ENCODE assay signal across 12 cellular contexts in genomic region chrX:41045960-41046567, GRCh38. TPM values are rescaled to one million over a fixed set of nuclear protein-coding genes. Genes with fewer than 3 reads are reported as not detected.
DNase-seq lines count a peak whose midpoint lies in the region; ATAC-seq, FAIRE-seq and TF ChIP-seq lines count a peak whose summit lies in the region.
"Had no signal": no experiment of that assay in that cellular context is flagged by ENCODE, and none has a peak within 500 bp of the region (broad histone marks: within the 10 kb centered on the region; RNA-seq: fewer than 3 reads in every experiment).

No MANE protein-coding gene starts in this region.

- H3K18ac ChIP-seq in IMR-90 (ENCODE audit: low read depth, low read length), result peak overlapping the region; percentile 55; the same call in 1 of the 2 replicates

- H3K4me1 ChIP-seq in A673 (ENCODE audit: insufficient read depth, low read length, poor library complexity, severe bottlenecking) (peaks cover 2% of the 10 kb centered on the region), IMR-90 (ENCODE audit: control insufficient read depth, insufficient read depth, low read length) (peaks cover 3% of the 10 kb centered on the region), HepG2 (ENCODE audit: insufficient read depth, low read length) (peaks cover 29% of the 10 kb centered on the region), esophagus muscularis mucosa (peaks cover 0 to 8% (median 3%) of the 10 kb centered on the region in 4 donors)

- H3K9me3 Mint-ChIP-seq in HFFc6, result no peaks in the 10 kb centered on the region

- H3K27me3 Mint-ChIP-seq in HFFc6 (ENCODE audit: insufficient read depth), result no peaks in the 10 kb centered on the region

- no peak overlapping the region for H3K4me3 Mint-ChIP-seq in HFFc6

- intact Hi-C loops in A673 (cut with micrococcal nuclease; ENCODE audit: unreplicated experiment) (no loop called here), IMR-90 (cut with micrococcal nuclease) (no loop called here), HepG2 (cut with micrococcal nuclease; ENCODE audit: unreplicated experiment) (no loop called here), esophagus muscularis mucosa (cut with DNase I) (no loop called here)

- dilution Hi-C loops in IMR-90 (cut with HindIII; ENCODE audit: low sequenced_read_pairs, unreplicated experiment), result no loop called here

- H3K4me3 ChIP-seq in A673 (ENCODE audit: low read depth, low read length, poor library complexity, severe bottlenecking) (no peak overlapping the region), IMR-90 (ENCODE audit: insufficient read depth, low read depth, low read length) (no peak overlapping the region), HepG2 (replicated peaks in 1 of 3; ENCODE audit: insufficient read depth in 1 of 3, low read depth in 2 of 3, low read length in 3 of 3) (no peak overlapping the region), esophagus muscularis mucosa (no peak overlapping the region)
- H3K4me3 ChIP-seq: tibial nerve had no signal

- H3K36me3 ChIP-seq in A673 (ENCODE audit: insufficient read depth, low read length, poor library complexity, severe bottlenecking) (no peaks in the 10 kb centered on the region), IMR-90 (ENCODE audit: control insufficient read depth, insufficient read depth, low read length) (no peaks in the 10 kb centered on the region), HepG2 (replicated peaks in 1 of 2; ENCODE audit: control insufficient read depth in 1 of 2, insufficient read depth in 2 of 2, low read length in 2 of 2) (no peaks in the 10 kb centered on the region), esophagus muscularis mucosa (no peaks in the 10 kb centered on the region)
- H3K36me3 ChIP-seq: tibial nerve had no signal

- peak overlapping the region; percentile 54 for H2AFZ ChIP-seq in IMR-90 (replicated peaks; ENCODE audit: low read length, poor library complexity)
- no peak overlapping the region for H2AFZ ChIP-seq in HepG2 (ENCODE audit: low read length)

- TF ChIP-seq CTCF in A673 (conservative IDR thresholded peaks at IDR 0.05; ENCODE audit: low read depth, low read length) (no peak), IMR-90 (conservative IDR thresholded peaks at IDR 0.05; ENCODE audit: low read depth, low read length) (no peak), HepG2 (CRISPR knock-in tag; IDR thresholded peaks at IDR 0.05) (no peak), HFFc6 (IDR thresholded peaks at IDR 0.05) (no peak), RWPE1 (conservative IDR thresholded peaks at IDR 0.05; ENCODE audit: low read depth) (no peak), esophagus muscularis mucosa (IDR thresholded peaks at IDR 0.05) (no peak)

- no peak overlapping the region for H3K4ac ChIP-seq in IMR-90 (ENCODE audit: low read depth, low read length)

- H3K27ac Mint-ChIP-seq in HFFc6, result no peak overlapping the region

- no peak overlapping the region for H3K23ac ChIP-seq in IMR-90 (ENCODE audit: low read depth, low read length)

- POLR2A ChIA-PET in A673 (lab: Charles Lee; ENCODE audit: low non-redundant PET), result no interaction called here
- POLR2A ChIA-PET in IMR-90 (lab: Charles Lee; ENCODE audit: unreplicated experiment), result interaction anchor here (0.6 kb wide), 1 partner anchor 253 kb away, joined by 7 read pairs; no protein-coding TSS in a partner anchor
- POLR2A ChIA-PET in HepG2 (lab: Yijun Ruan, JAX), result no interaction called here
- POLR2A ChIA-PET in RWPE1 (lab: Yijun Ruan, JAX; ENCODE audit: low non-redundant PET), result no interaction called here

- no peak for FAIRE-seq in HepG2 (lab: Jason Lieb, UNC)
- FAIRE-seq: G401.6 had no signal

- no peaks in the 10 kb centered on the region for H3K9me3 ChIP-seq in A673 (ENCODE audit: low read depth, low read length, poor library complexity, severe bottlenecking)
- no peaks in the 10 kb centered on the region for H3K9me3 ChIP-seq in IMR-90 (ENCODE audit: control insufficient read depth, insufficient read depth, low read length)
- no peaks in the 10 kb centered on the region for H3K9me3 ChIP-seq in HepG2 (ENCODE audit: low read length)
- no peaks in the 10 kb centered on the region for H3K9me3 ChIP-seq in esophagus muscularis mucosa
- H3K9me3 ChIP-seq: tibial nerve had no signal

- no peak overlapping the region for H2BK120ac ChIP-seq in IMR-90 (ENCODE audit: low read depth, low read length)

- WGBS in IMR-90 (ENCODE audit: extremely low coverage in 2 of 2, insufficient read length in 1 of 2), 2 experiments, result 24% methylated on average over 2 of the region's 3 CpGs; no CpG with 5 or more reads in 1 of the 2 experiments
- WGBS in HepG2 (ENCODE audit: low lambda C conversion rate), result 80% methylated on average over 1 of the region's 3 CpGs
- 40% methylated on average over 3 of the region's 3 CpGs for WGBS in esophagus muscularis mucosa

- TF ChIP-seq POLR2A in IMR-90 (IDR thresholded peaks at IDR 0.05; ENCODE audit: low read depth, low read length) (no peak), erythroblast (IDR thresholded peaks at IDR 0.05; ENCODE audit: low read length) (no peak), HepG2 (IDR thresholded peaks at IDR 0.05; ENCODE audit: insufficient read depth in 1 of 2, low read depth in 2 of 2, low read length in 2 of 2) (no peak), esophagus muscularis mucosa (IDR thresholded peaks at IDR 0.05; ENCODE audit: low read depth) (no peak)

- H2BK15ac ChIP-seq in IMR-90 (ENCODE audit: low read depth, low read length), result peak overlapping the region; percentile 11; the same call in 1 of the 3 replicates

- peak; percentile 32 for DNase-seq in A673 (ENCODE audit: low spot score)
- DNase-seq in IMR-90, result peak; percentile 17
- peak; percentile 6 to 8 for DNase-seq in erythroblast (lab: John Stamatoyannopoulos, UW)
- no peak for DNase-seq in HepG2 (ENCODE audit: low spot score)
- DNase-seq in HFFc6, result no peak
- no peak for DNase-seq in foreskin melanocyte
- DNase-seq in RWPE1 (ENCODE audit: low spot score), result no peak
- DNase-seq in esophagus muscularis mucosa (ENCODE audit: extremely low spot score), result no peak
- DNase-seq: SIG-M5 had no signal

- TF ChIP-seq EP300 in HepG2 (IDR thresholded peaks at IDR 0.05; ENCODE audit: low read depth in 2 of 2, low read length in 2 of 2) (no peak), HepG2 (CRISPR knock-in tag; IDR thresholded peaks at IDR 0.05; ENCODE audit: borderline replicate concordance) (no peak), esophagus muscularis mucosa (IDR thresholded peaks at IDR 0.05) (no peak)

- H3K79me2 ChIP-seq in HepG2 (ENCODE audit: insufficient read depth, low read length), result no peaks in the 10 kb centered on the region

- in situ Hi-C loops in IMR-90 (cut with MboI; ENCODE audit: low sequenced_read_pairs) (no loop called here), HepG2 (cut with HindIII; ENCODE audit: extremely low pct_ligation_motif_present, low pct_unique_long_range_greater_than_20kb) (no loop called here)

- H4K20me1 ChIP-seq in IMR-90 (ENCODE audit: insufficient read depth, low read length) (no peaks in the 10 kb centered on the region), HepG2 (ENCODE audit: insufficient read depth, low read length) (no peaks in the 10 kb centered on the region)

- BruUV-seq in A673 (replicated peaks; lab: Mats Ljungman, UMichigan) (no TSS peak), IMR-90 (replicated peaks; lab: Mats Ljungman, UMichigan) (no TSS peak), HepG2 (replicated peaks; lab: Mats Ljungman, UMichigan) (no TSS peak)

- H4K5ac ChIP-seq in IMR-90 (ENCODE audit: low read depth, low read length), result peak overlapping the region; percentile 72; the same call in 1 of the 2 replicates

- no peaks in the 10 kb centered on the region for H3K79me1 ChIP-seq in IMR-90 (ENCODE audit: low read depth in 1 of 2, low read length in 2 of 2)

- H3K36me3 Mint-ChIP-seq in HFFc6 (ENCODE audit: low read depth), result no peaks in the 10 kb centered on the region

- H2BK20ac ChIP-seq in IMR-90 (ENCODE audit: low read depth, low read length), result no peak overlapping the region

- H3K56ac ChIP-seq in IMR-90 (ENCODE audit: extremely low read depth, insufficient read depth, low read length), result no peak overlapping the region

- TF ChIP-seq RAD21 in IMR-90 (IDR thresholded peaks at IDR 0.05; ENCODE audit: low read length) (no peak), HepG2 (CRISPR knock-in tag; IDR thresholded peaks at IDR 0.05) (no peak)

- no peak overlapping the region for H2BK5ac ChIP-seq in IMR-90 (ENCODE audit: low read depth, low read length, poor library complexity, severe bottlenecking)

- H3K4me1 Mint-ChIP-seq in HFFc6 (ENCODE audit: low read depth), result peaks cover 14% of the 10 kb centered on the region

- no peak overlapping the region for H3K27ac ChIP-seq in A673 (ENCODE audit: low read depth, low read length, poor library complexity, severe bottlenecking)
- H3K27ac ChIP-seq in IMR-90 (ENCODE audit: insufficient read depth, low read length), result no peak overlapping the region
- no peak overlapping the region for H3K27ac ChIP-seq in HepG2 (ENCODE audit: extremely low read length, insufficient read depth, low read length)
- H3K27ac ChIP-seq in RWPE1, result no peak overlapping the region
- H3K27ac ChIP-seq in esophagus muscularis mucosa (replicated peaks in 1 of 4), result no peak overlapping the region
- H3K27ac ChIP-seq: VCaP had no signal

- no peak overlapping the region for H2AK5ac ChIP-seq in IMR-90 (ENCODE audit: low read depth, low read length)

- ATAC-seq in IMR-90 (ENCODE audit: low read depth), result peak; percentile 65
- peak; percentile 26; the same call in 1 of the 3 replicates for ATAC-seq in HepG2

- CTCF ChIA-PET in A673 (lab: Charles Lee), result no interaction called here
- CTCF ChIA-PET in IMR-90 (lab: Yijun Ruan, JAX), result interaction anchor here (1.5 kb wide), 1 partner anchor 11 kb away, joined by 5 read pairs; no protein-coding TSS in a partner anchor
- CTCF ChIA-PET in HepG2 (lab: Yijun Ruan, JAX; ENCODE audit: low intra/inter-chr PET ratio, low total read pairs), result no interaction called here
- CTCF ChIA-PET in RWPE1 (lab: Yijun Ruan, JAX), result no interaction called here

- H4K8ac ChIP-seq in IMR-90 (ENCODE audit: low read depth in 2 of 2, low read length in 2 of 2), result no peak overlapping the region

- H3K9me1 ChIP-seq in IMR-90 (ENCODE audit: insufficient read depth, low read length), result no peaks in the 10 kb centered on the region

- H3K4me2 ChIP-seq in IMR-90 (ENCODE audit: low read depth, low read length) (peak overlapping the region; percentile 64; the same call in 1 of the 2 replicates), HepG2 (ENCODE audit: low read depth, low read length) (no peak overlapping the region)

- H3K27me3 ChIP-seq in A673 (replicated peaks; ENCODE audit: insufficient read depth, low read depth, low read length, poor library complexity), result no peaks in the 10 kb centered on the region
- peaks cover 3% of the 10 kb centered on the region; the same call in 1 of the 2 replicates for H3K27me3 ChIP-seq in IMR-90 (ENCODE audit: control insufficient read depth, insufficient read depth, low read length)
- H3K27me3 ChIP-seq in HepG2 (ENCODE audit: control insufficient read depth in 1 of 2, insufficient read depth in 2 of 2, low read length in 2 of 2), result no peaks in the 10 kb centered on the region
- H3K27me3 ChIP-seq in esophagus muscularis mucosa, result peaks cover 0 to 3% (median 0%) of the 10 kb centered on the region in 4 donors

- no peak overlapping the region for H3K14ac ChIP-seq in IMR-90 (replicated peaks; ENCODE audit: low read depth, low read length)

- no peak overlapping the region; the same call in 1 of the 2 replicates for H3K9ac ChIP-seq in IMR-90 (ENCODE audit: low read depth, low read length)
- H3K9ac ChIP-seq in HepG2 (ENCODE audit: insufficient read depth, low read depth, low read length), result no peak overlapping the region

- no peak overlapping the region for H2AK9ac ChIP-seq in IMR-90 (replicated peaks; ENCODE audit: low read depth, low read length, poor library complexity)

- no peak overlapping the region for H4K91ac ChIP-seq in IMR-90 (ENCODE audit: insufficient read depth, low read depth, low read length)

RNA-seq across cellular contexts. Expression of gene USP9X, which starts 39.2 kb away (rescaled TPM):
- 70.6 and 76.0 TPM in 2 replicates for total RNA-seq in A673 (2021)
- 104 and 115 TPM in 2 replicates for total RNA-seq in IMR-90 (2012; rRNA removed)
- polyA plus RNA-seq in IMR-90 (2012; rRNA removed), result 14.9 and 17.5 TPM in 2 replicates
- polyA plus RNA-seq in IMR-90 (2012; cell fraction: cytosol; rRNA removed), result 4.9 and 8.6 TPM in 2 replicates
- 3.5 and 30.0 TPM in 2 replicates for polyA plus RNA-seq in IMR-90 (2012; cell fraction: nucleus; rRNA removed; ENCODE audit: low replicate concordance)
- total RNA-seq in HepG2 (2016; rRNA removed; fragmentation: Illumina TruSeq; extraction: Trizol), result 40.5 and 81.0 TPM in 2 replicates
- 3.8 and 4.7 TPM in 2 replicates for total RNA-seq in HepG2 (2016; cell fraction: cytosol; rRNA removed; fragmentation: Illumina TruSeq; extraction: Trizol; ENCODE audit: low read depth)
- total RNA-seq in HepG2 (2016; cell fraction: insoluble cytoplasmic fraction; rRNA removed; fragmentation: Illumina TruSeq; extraction: Trizol), result 39.4 and 75.2 TPM in 2 replicates
- total RNA-seq in HepG2 (2016; cell fraction: membrane; rRNA removed; fragmentation: Illumina TruSeq; extraction: Trizol), result 12.7 TPM in 2 replicates
- total RNA-seq in HepG2 (2016; cell fraction: nucleus; rRNA removed; fragmentation: Illumina TruSeq; extraction: Trizol), result 41.9 and 52.3 TPM in 2 replicates
- polyA plus RNA-seq in HepG2 (2011; rRNA removed), result 20.7 and 22.2 TPM in 2 replicates
- 9.5 and 16.8 TPM in 2 replicates for polyA plus RNA-seq in HepG2 (2011; cell fraction: cytosol; rRNA removed)
- polyA plus RNA-seq in HepG2 (2011; cell fraction: nucleus; rRNA removed), result 14.6 and 21.3 TPM in 2 replicates
- 24.5 and 29.6 TPM in 2 replicates for polyA plus RNA-seq in HepG2 (2012)
- 0.76 and 1.8 TPM in 2 replicates for polyA plus RNA-seq in HepG2 (2016; cell fraction: cytosol; fragmentation: Illumina TruSeq; extraction: Trizol; ENCODE audit: low read depth)
- 29.7 and 29.8 TPM in 2 replicates for polyA plus RNA-seq in HepG2 (2016; cell fraction: insoluble cytoplasmic fraction; fragmentation: Illumina TruSeq; extraction: Trizol; ENCODE audit: low read depth)
- polyA plus RNA-seq in HepG2 (2016; cell fraction: membrane; fragmentation: Illumina TruSeq; extraction: Trizol; ENCODE audit: low read depth), result 2.9 and 3.9 TPM in 2 replicates
- 26.5 and 29.5 TPM in 2 replicates for polyA plus RNA-seq in HepG2 (2016; cell fraction: nucleus; fragmentation: Illumina TruSeq; extraction: Trizol; ENCODE audit: insufficient read depth, low read depth)
- polyA minus RNA-seq in HepG2 (2011; rRNA and poly(A)+ RNA removed; ENCODE audit: low replicate concordance), result 180 and 267 TPM in 2 replicates
- polyA minus RNA-seq in HepG2 (2011; cell fraction: cytosol; rRNA and poly(A)+ RNA removed), result 62.3 and 83.0 TPM in 2 replicates
- 121 and 148 TPM in 2 replicates for polyA minus RNA-seq in HepG2 (2011; cell fraction: nucleus; rRNA and poly(A)+ RNA removed)
- 10 to 100 TPM; 54.1 to 73.0 (median 60.9) TPM for total RNA-seq in HFFc6 (2021; fragmentation: NEBNext Ultra II Directional; extraction: Animal tissue kit (Norgen Biotek cat#: 25700))
- 100 to 1,000 TPM in 3 of 4 donors, 10 to 100 TPM in 1; 97.3 to 142 (median 113) TPM for total RNA-seq in esophagus muscularis mucosa

Comparison
In these comparisons a context has a peak if more than half of its experiments do, and no peak if none do; other contexts are left out.
1. DNase-seq: peak in A673 (single experiment), IMR-90 (single experiment) and erythroblast (2 of 2); none in HepG2 (single experiment), HFFc6 (single experiment), foreskin melanocyte (single experiment), RWPE1 (single experiment) and esophagus muscularis mucosa (single experiment).